Comparison of ENCODE assay signal across 9 cellular contexts in the genomic region with DNA sequence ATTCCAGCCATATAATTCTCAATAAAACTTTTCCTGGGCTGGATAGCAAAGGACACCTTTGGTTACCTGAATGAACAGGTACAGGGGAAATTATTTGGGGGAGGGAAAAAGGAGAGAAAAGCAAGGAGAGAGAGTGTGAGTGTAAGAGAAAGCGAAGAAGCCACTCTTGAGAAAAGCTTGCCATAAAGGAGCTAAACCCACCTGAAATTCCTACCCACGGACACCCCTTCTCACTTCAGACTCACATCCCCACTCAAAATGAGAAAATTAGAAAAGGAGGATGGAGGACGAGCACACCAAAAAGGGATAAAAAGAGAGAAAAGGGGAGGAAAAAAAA. TPM values are rescaled to one million over a fixed set of nuclear protein-coding genes. Genes with fewer than 3 reads are reported as not detected.
A peak's percentile ranks its signal among the peaks of the same experiment; 100 is the strongest.
DNase-seq lines count a peak whose midpoint lies in the region; TF ChIP-seq lines count a peak whose summit lies in the region.
"Had no signal": no experiment of that assay in that cellular context is flagged by ENCODE, and none has a peak within 500 bp of the region (broad histone marks: within the 10 kb centered on the region; RNA-seq: fewer than 3 reads in every experiment).

No MANE protein-coding gene starts in this region.

- CTCF ChIA-PET in A673 (lab: Charles Lee) = interaction anchor here (0.7 kb wide), 1 partner anchor 47 kb away, joined by 3 read pairs; no protein-coding TSS in a partner anchor

- H3K9me3 ChIP-seq in A673 (ENCODE audit: low read depth, low read length, poor library complexity, severe bottlenecking) (no peaks in the 10 kb centered on the region), Karpas-422 (ENCODE audit: low read length) (no peaks in the 10 kb centered on the region), endodermal cell (ENCODE audit: control insufficient read depth, low read length) (no peaks in the 10 kb centered on the region), neutrophil (no peaks in the 10 kb centered on the region)

- H3K4me3 Mint-ChIP-seq in endodermal cell = no peak overlapping the region

- H3K27ac Mint-ChIP-seq in endodermal cell = no peak overlapping the region

- 0 to 14% methylated on average over 1 to 3 of the region's 3 CpGs for WGBS in endodermal cell (ENCODE audit: insufficient coverage in 1 of 2, insufficient read length in 1 of 2), 2 experiments

- peak overlapping the region; percentile 13; the same call in 1 of the 2 replicates for H2AFZ ChIP-seq in Karpas-422 (ENCODE audit: low read length)

- peak overlapping the region; percentile 84 for H3K9ac ChIP-seq in Karpas-422 (ENCODE audit: low read length)
- H3K9ac ChIP-seq in endodermal cell (ENCODE audit: extremely low read depth, low read length, poor library complexity, severe bottlenecking) = no peak overlapping the region

- TF ChIP-seq CTCF in A673 (conservative IDR thresholded peaks at IDR 0.05; ENCODE audit: low read depth, low read length) (no peak), endodermal cell (conservative IDR thresholded peaks at IDR 0.05) (no peak), neutrophil (IDR thresholded peaks at IDR 0.05) (no peak)

- H3K4me2 ChIP-seq in Karpas-422 (ENCODE audit: low read depth, low read length, poor library complexity, severe bottlenecking) = peak overlapping the region; percentile 96

- POLR2A ChIA-PET in A673 (lab: Charles Lee; ENCODE audit: low non-redundant PET) = interaction anchor here (0.6 kb wide), 1 partner anchor 852 kb away, joined by 3 read pairs; no protein-coding TSS in a partner anchor

- no peaks in the 10 kb centered on the region for H3K36me3 Mint-ChIP-seq in endodermal cell (ENCODE audit: low read depth)

- H3K27ac ChIP-seq in A673 (ENCODE audit: low read depth, low read length, poor library complexity, severe bottlenecking) = peak overlapping the region; percentile 98
- no peak overlapping the region; the same call in 1 of the 2 replicates for H3K27ac ChIP-seq in Karpas-422 (ENCODE audit: low read length)
- H3K27ac ChIP-seq in endodermal cell (ENCODE audit: low read depth, low read length) = peak overlapping the region; percentile 72
- peak overlapping the region; percentile 99 for H3K27ac ChIP-seq in neutrophil

- peaks cover 4% of the 10 kb centered on the region for H3K36me3 ChIP-seq in A673 (ENCODE audit: insufficient read depth, low read length, poor library complexity, severe bottlenecking)
- no peaks in the 10 kb centered on the region; the same call in 1 of the 2 replicates for H3K36me3 ChIP-seq in Karpas-422 (ENCODE audit: insufficient read depth, low read length)
- no peaks in the 10 kb centered on the region for H3K36me3 ChIP-seq in endodermal cell (ENCODE audit: control insufficient read depth, insufficient read depth, low read length)
- no peaks in the 10 kb centered on the region for H3K36me3 ChIP-seq in neutrophil

- DNase-seq in A673 (ENCODE audit: low spot score) (no peak), Karpas-422 (no peak), endodermal cell (no peak), KBM-7 (no peak), AG08396 (ENCODE audit: low spot score) (no peak), NCI-H2227 (lab: John Stamatoyannopoulos, UW; ENCODE audit: unreplicated experiment) (no peak)
- no peak for DNase-seq in activated effector memory CD4-positive, alpha-beta T cell treated with anti-CD3 and anti-CD28 coated beads, Interleukin-2, amount 50 U/mL, for 16 hours
- DNase-seq: COR-L47 had no signal

- TSS peak; percentile 63 for BruUV-seq in A673 (replicated peaks; lab: Mats Ljungman, UMichigan)

- no peaks in the 10 kb centered on the region for H3K9me3 Mint-ChIP-seq in endodermal cell

- peaks cover 25% of the 10 kb centered on the region for H3K27me3 Mint-ChIP-seq in endodermal cell (ENCODE audit: insufficient read depth)

- intact Hi-C loops in A673 (cut with micrococcal nuclease; ENCODE audit: unreplicated experiment) = loop anchor here (5.0 to 10.0 kb wide), 3 partner anchors 187 to 1795 kb away; a partner anchor contains a TSS

- H3K9me2 ChIP-seq in Karpas-422 (replicated peaks; ENCODE audit: insufficient read depth, low read length) = no peaks in the 10 kb centered on the region

- in situ Hi-C loops in KBM-7 (cut with MboI; ENCODE audit: low pct_unique_long_range_greater_than_20kb, low sequenced_read_pairs) = no loop called here

- no peaks in the 10 kb centered on the region for H3K27me3 ChIP-seq in A673 (replicated peaks; ENCODE audit: insufficient read depth, low read depth, low read length, poor library complexity)
- no peaks in the 10 kb centered on the region for H3K27me3 ChIP-seq in Karpas-422 (ENCODE audit: low read length)
- H3K27me3 ChIP-seq in endodermal cell (ENCODE audit: control insufficient read depth, insufficient read depth, low read length, poor library complexity, severe bottlenecking) = peaks cover 88% of the 10 kb centered on the region
- H3K27me3 ChIP-seq in neutrophil = no peaks in the 10 kb centered on the region

- H4K20me1 ChIP-seq in Karpas-422 (ENCODE audit: insufficient read depth, low read depth, low read length) = peaks cover 5% of the 10 kb centered on the region; the same call in 1 of the 2 replicates

- peaks cover 20% of the 10 kb centered on the region for H3K4me1 ChIP-seq in A673 (ENCODE audit: insufficient read depth, low read length, poor library complexity, severe bottlenecking)
- H3K4me1 ChIP-seq in Karpas-422 (ENCODE audit: low read length) = peaks cover 66% of the 10 kb centered on the region
- H3K4me1 ChIP-seq in endodermal cell (ENCODE audit: control insufficient read depth, insufficient read depth, low read length) = peaks cover 6% of the 10 kb centered on the region
- H3K4me1 ChIP-seq in neutrophil (ENCODE audit: control insufficient read depth in 1 of 2, insufficient read depth in 1 of 2, low read depth in 1 of 2, low read length in 1 of 2) = peaks cover 46 to 50% of the 10 kb centered on the region in 2 experiments

- H3K79me2 ChIP-seq in Karpas-422 (ENCODE audit: low read length) = 0 out of 2 replicates have a peak, but pooled peaks cover 6% of the 10 kb centered on the region

- H3K4me1 Mint-ChIP-seq in endodermal cell = peaks cover 20% of the 10 kb centered on the region

- peak overlapping the region; percentile 66 for H3K4me3 ChIP-seq in A673 (ENCODE audit: low read depth, low read length, poor library complexity, severe bottlenecking)
- H3K4me3 ChIP-seq in Karpas-422 (ENCODE audit: low read length) = peak overlapping the region; percentile 92
- peak overlapping the region; percentile 78 for H3K4me3 ChIP-seq in endodermal cell (ENCODE audit: low read length)
- peak overlapping the region; percentile 89 to 90 for H3K4me3 ChIP-seq in neutrophil (ENCODE audit: low read depth in 1 of 2, low read length in 1 of 2)

RNA-seq across cellular contexts. Expression of gene ZEB2, which starts 0.4 kb away (rescaled TPM):
- total RNA-seq in A673 (2021) = 146 TPM in 2 replicates
- 15.3 and 29.4 TPM in 2 replicates for total RNA-seq in Karpas-422 (2014; rRNA removed; shearing (Covaris generic); ENCODE audit: low replicate concordance)
- under 1 TPM; 0.29 to 0.31 TPM for total RNA-seq in endodermal cell
- polyA plus RNA-seq in endodermal cell (2013, experiment 1 of 2) = 68.2 TPM
- polyA plus RNA-seq in endodermal cell (2013, experiment 2 of 2) = 65.4 TPM

Comparison
In these comparisons a context has a peak if more than half of its experiments do, and no peak if none do; other contexts are left out.
1. RNA of gene ZEB2, which starts 0.4 kb away (total RNA-seq): 146 TPM in A673 and 15.3 to 29.4 TPM in Karpas-422; 0.29 to 0.31 TPM in endodermal cell; every median in the first group is over 10 times any median in the second.
2. Peak in every context shown above with its lines, with median percentiles within 50 percentile points of each other: H3K4me3 ChIP-seq.